Comparison of ENCODE assay signal across 1 cellular context in genomic region chr1:209431402-209431801, GRCh38.
TF ChIP-seq lines count a peak whose summit lies in the region.

No MANE protein-coding gene starts in this region.

TF ChIP-seq in H1, 55 proteins besides CTCF, POLR2A, EP300 and RAD21:
- no peak for TF ChIP-seq CHD7 (IDR thresholded peaks at IDR 0.05; ENCODE audit: insufficient replicate concordance, low read length)
- TF ChIP-seq YY1 (IDR thresholded peaks at IDR 0.05; ENCODE audit: low read depth, low read length): no peak
- TF ChIP-seq BCL11A (IDR thresholded peaks at IDR 0.05; ENCODE audit: low read depth in 2 of 2, low read length in 2 of 2): no peak
- no peak for TF ChIP-seq SP4 (IDR thresholded peaks at IDR 0.05; ENCODE audit: low read length)
- no peak for TF ChIP-seq SP2 (IDR thresholded peaks at IDR 0.05; ENCODE audit: low read length)
- no peak for TF ChIP-seq POLR2AphosphoS5 (IDR thresholded peaks at IDR 0.05; ENCODE audit: low read depth, low read length)
- TF ChIP-seq KDM1A (IDR thresholded peaks at IDR 0.05; ENCODE audit: borderline replicate concordance, low read length): no peak
- no peak for TF ChIP-seq BACH1 (IDR thresholded peaks at IDR 0.05; ENCODE audit: low read length)
- no peak for TF ChIP-seq RNF2 (IDR thresholded peaks at IDR 0.05; ENCODE audit: borderline replicate concordance, low read depth, low read length, missing control alignments, poor library complexity, severe bottlenecking)
- no peak for TF ChIP-seq ZNF274 (IDR thresholded peaks at IDR 0.05; ENCODE audit: borderline replicate concordance, extremely low read depth, low read length)
- no peak for TF ChIP-seq ASH2L (IDR thresholded peaks at IDR 0.05; ENCODE audit: low read length)
- no peak for TF ChIP-seq SIX5 (IDR thresholded peaks at IDR 0.05; ENCODE audit: low read depth, low read length)
- no peak for TF ChIP-seq RBBP5 (IDR thresholded peaks at IDR 0.05; ENCODE audit: borderline replicate concordance, low read depth, low read length)
- no peak for TF ChIP-seq KDM4A (IDR thresholded peaks at IDR 0.05; ENCODE audit: low read depth, low read length, severe bottlenecking)
- TF ChIP-seq TAF7 (optimal IDR thresholded peaks at IDR 0.05; ENCODE audit: borderline replicate concordance, low read depth, low read length): no peak
- TF ChIP-seq CBX8 (IDR thresholded peaks at IDR 0.05; ENCODE audit: borderline replicate concordance, low read depth, low read length): no peak
- no peak for TF ChIP-seq RFX5 (IDR thresholded peaks at IDR 0.05; ENCODE audit: borderline replicate concordance, low read depth, low read length)
- no peak for TF ChIP-seq EZH2 (IDR thresholded peaks at IDR 0.05; ENCODE audit: low read depth, low read length, severe bottlenecking)
TF ChIP-seq in H1: peak in this region for 0.
